6 cellular contexts compared by ENCODE assay signal in the genomic region with DNA sequence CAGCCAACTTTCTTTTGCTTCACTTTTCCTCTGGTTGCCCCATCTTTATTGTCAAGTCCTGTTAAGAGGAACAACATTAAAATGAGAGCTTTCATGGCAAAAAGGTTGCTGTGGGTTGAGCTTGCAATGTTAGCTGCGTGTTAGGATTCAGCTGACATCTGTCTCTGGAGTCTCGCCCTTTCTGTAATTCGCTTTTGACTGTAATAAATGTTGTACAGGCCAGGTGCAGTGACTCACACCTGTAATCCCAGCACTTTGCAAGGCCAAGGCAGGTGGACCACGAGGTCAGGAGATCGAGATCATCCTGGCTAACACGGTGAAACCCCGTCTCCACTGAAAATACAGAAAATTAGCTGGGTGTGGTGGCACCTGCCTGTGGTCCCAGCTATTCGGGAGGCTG. TPM values are rescaled to one million over a fixed set of nuclear protein-coding genes. Genes with fewer than 3 reads are reported as not detected.
"Had no signal": no experiment of that assay in that cellular context is flagged by ENCODE, and none has a peak within 500 bp of the region (broad histone marks: within the 10 kb centered on the region; RNA-seq: fewer than 3 reads in every experiment).

No MANE protein-coding gene starts in this region.

- H2AFZ ChIP-seq: GM23248 had no signal

- H3K4me3 ChIP-seq: GM23248, K562 had no signal

- DNase-seq: GM23248, GOT3, HCEC 1CT, IMR-90 had no signal

- H3K27ac ChIP-seq: GM23248 had no signal

- H3K9ac ChIP-seq: GM23248 had no signal

RNA-seq across cellular contexts. Expression of a gene that starts 24.1 kb away (rescaled TPM):
- total RNA-seq: GM23248, H9, IMR-90 had no signal
